16 cellular contexts compared by ENCODE assay signal in the genomic region with DNA sequence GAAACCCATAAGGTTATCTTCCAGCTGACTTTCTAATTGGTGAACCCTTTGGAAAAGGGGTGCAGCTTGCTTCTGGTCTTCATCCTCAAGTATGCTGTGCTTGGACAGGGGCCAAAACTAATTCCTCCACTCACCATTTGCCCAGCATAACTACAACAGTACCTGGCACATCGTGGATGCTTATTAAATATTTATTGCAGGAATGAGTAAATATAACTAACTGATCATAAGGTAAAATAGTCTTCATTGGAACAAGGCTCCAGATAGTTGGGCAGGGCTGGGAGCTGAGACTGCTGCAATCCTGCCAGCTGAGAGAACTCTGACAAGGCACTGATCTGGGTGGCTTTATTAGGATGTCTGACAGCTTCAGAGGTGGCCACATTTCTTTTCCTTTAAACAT.
"Had no signal": no experiment of that assay in that cellular context is flagged by ENCODE, and none has a peak within 500 bp of the region (broad histone marks: within the 10 kb centered on the region; RNA-seq: fewer than 3 reads in every experiment).

No MANE protein-coding gene starts in this region.

- H3K36me3 ChIP-seq: adrenal gland had no signal

- H3K27me3 ChIP-seq: adrenal gland, spleen had no signal

- H3K4me3 ChIP-seq: adrenal gland, spleen had no signal

- H3K27me3 Mint-ChIP-seq: effector memory CD8-positive, alpha-beta T cell; natural killer cell treated with Interleukin-12 subunit alpha and Interleukin-12 subunit beta and Interleukin-15 and Interleukin-18, amount 100 ng/mL, for 72 hours; stimulated activated naive B cell treated with anti-CD40 and anti-IgM and Interleukin-4, amounts not matched to agents 10 μg/mL and 1 μg/mL and 100 μg/mL, for 72 hours; type B pancreatic cell had no signal

- H3K9me3 ChIP-seq: adrenal gland, spleen had no signal

- H3K9me3 Mint-ChIP-seq: activated naive CD4-positive, alpha-beta T cell treated with anti-CD3 and anti-CD28 coated beads, Interleukin-2, amount 50 U/mL, for 72 hours; effector memory CD8-positive, alpha-beta T cell; immature natural killer cell; natural killer cell treated with Interleukin-12 subunit alpha and Interleukin-12 subunit beta and Interleukin-15 and Interleukin-18, amount 100 ng/mL, for 72 hours; stimulated activated naive B cell treated with anti-CD40 and anti-IgM and Interleukin-4, amounts not matched to agents 10 μg/mL and 1 μg/mL and 100 μg/mL, for 72 hours; type B pancreatic cell had no signal

- H3K27ac ChIP-seq: adrenal gland, parathyroid adenoma, spleen had no signal

- H3K27ac Mint-ChIP-seq: effector memory CD8-positive, alpha-beta T cell; natural killer cell treated with Interleukin-12 subunit alpha and Interleukin-12 subunit beta and Interleukin-15 and Interleukin-18, amount 100 ng/mL, for 72 hours; stimulated activated naive B cell treated with anti-CD40 and anti-IgM and Interleukin-4, amounts not matched to agents 10 μg/mL and 1 μg/mL and 100 μg/mL, for 72 hours had no signal

- ATAC-seq: activated CD4-positive, CD25-positive, alpha-beta regulatory T cell treated with anti-CD3 and anti-CD28 coated beads, Interleukin-2, amount 50 U/mL, for 24 hours; activated naive CD4-positive, alpha-beta T cell treated with anti-CD3 and anti-CD28 coated beads, Interleukin-2, amount 50 U/mL, for 72 hours; effector memory CD8-positive, alpha-beta T cell; natural killer cell treated with Interleukin-12 subunit alpha and Interleukin-12 subunit beta and Interleukin-15 and Interleukin-18, amount 100 ng/mL, for 72 hours; sciatic nerve; stimulated activated naive B cell treated with anti-CD40 and anti-IgM and Interleukin-4, amounts not matched to agents 10 μg/mL and 1 μg/mL and 100 μg/mL, for 72 hours had no signal

- H3K36me3 Mint-ChIP-seq: immature natural killer cell; natural killer cell treated with Interleukin-12 subunit alpha and Interleukin-12 subunit beta and Interleukin-15 and Interleukin-18, amount 100 ng/mL, for 72 hours had no signal

- H3K4me3 Mint-ChIP-seq: effector memory CD8-positive, alpha-beta T cell; immature natural killer cell; natural killer cell treated with Interleukin-12 subunit alpha and Interleukin-12 subunit beta and Interleukin-15 and Interleukin-18, amount 100 ng/mL, for 72 hours; stimulated activated naive B cell treated with anti-CD40 and anti-IgM and Interleukin-4, amounts not matched to agents 10 μg/mL and 1 μg/mL and 100 μg/mL, for 72 hours; type B pancreatic cell had no signal

- DNase-seq: activated gamma-delta T cell; dermis blood vessel endothelial cell; effector memory CD8-positive, alpha-beta T cell; immature natural killer cell; kidney glomerular epithelial cell; mesendoderm; spleen; stimulated activated CD4-positive, alpha-beta T cell treated with anti-CD3 and anti-CD28 coated beads, Interleukin-4, amount 100 ng/mL, for 4 hours; stimulated activated naive B cell treated with anti-CD40 and anti-IgM and Interleukin-4, amounts not matched to agents 10 μg/mL and 1 μg/mL and 100 μg/mL, for 72 hours had no signal
